19 cellular contexts compared by ENCODE assay signal in the genomic region with DNA sequence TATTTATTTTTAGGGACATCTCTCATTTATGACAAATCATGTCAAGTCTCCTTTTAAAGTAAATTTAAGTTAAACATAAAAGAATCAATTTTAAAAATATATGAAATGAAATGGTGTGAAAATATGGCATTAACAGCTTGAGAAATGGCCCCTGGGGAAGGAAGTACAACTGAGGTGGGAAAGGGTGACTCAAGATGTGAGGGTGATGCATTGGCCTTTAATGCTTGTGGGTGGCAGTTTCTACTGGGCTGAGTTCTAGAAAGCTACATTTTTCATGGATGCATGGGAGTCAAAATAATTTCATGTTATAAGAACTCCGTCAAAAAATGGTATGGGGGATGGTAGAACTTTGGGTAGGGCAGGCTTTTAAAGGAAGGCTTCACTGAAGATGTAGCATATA.
"Had no signal": no experiment of that assay in that cellular context is flagged by ENCODE, and none has a peak within 500 bp of the region (broad histone marks: within the 10 kb centered on the region; RNA-seq: fewer than 3 reads in every experiment).

No MANE protein-coding gene starts in this region.

- H3K9me3 ChIP-seq: gastrocnemius medialis, tibial artery had no signal

- H3K27ac ChIP-seq: brain microvascular endothelial cell, gastrocnemius medialis, tibial artery had no signal

- H3K4me1 ChIP-seq: gastrocnemius medialis, tibial artery had no signal

- H3K4me3 ChIP-seq: gastrocnemius medialis, lung, tibial artery had no signal

- H3K27ac Mint-ChIP-seq: nephron; progenitor cell of endocrine pancreas; stimulated activated effector memory CD8-positive, alpha-beta T cell treated with anti-CD3 and anti-CD28 coated beads, Interleukin-12 subunit alpha, Interleukin-12 subunit beta, amount 100 ng/mL, for 72 hours; WTC11 had no signal

- H3K36me3 ChIP-seq: brain microvascular endothelial cell, gastrocnemius medialis, tibial artery had no signal

- H3K27me3 Mint-ChIP-seq: progenitor cell of endocrine pancreas had no signal

- DNase-seq: activated effector memory CD4-positive, alpha-beta T cell treated with Interleukin-2 at 50 U/mL for 16 hours; activated naive CD8-positive, alpha-beta T cell treated with anti-CD3 and anti-CD28 coated beads, Interleukin-2, amount 10 ng/mL, durations not matched to agents 7 days and 5 days; activated T-cell treated with anti-CD3 and anti-CD28 coated beads for 4 hours; aorta; brain microvascular endothelial cell; cerebellar nuclear complex; cortex of kidney; gastrocnemius medialis; head of caudate nucleus; kidney; nucleus accumbens; stimulated activated CD4-positive, alpha-beta T cell treated with anti-CD3 and anti-CD28 coated beads, Interleukin-4, amount 100 ng/mL, for 1 hour had no signal

- H3K4me3 Mint-ChIP-seq: activated naive CD8-positive, alpha-beta T cell treated with anti-CD3 and anti-CD28 coated beads, Interleukin-2, amount 10 ng/mL, durations not matched to agents 7 days and 5 days; nephron; stimulated activated effector memory CD8-positive, alpha-beta T cell treated with anti-CD3 and anti-CD28 coated beads, Interleukin-12 subunit alpha, Interleukin-12 subunit beta, amount 100 ng/mL, for 72 hours; WTC11 had no signal

- ATAC-seq: gastrocnemius medialis, Right ventricle myocardium inferior, WTC11 had no signal

- H3K36me3 Mint-ChIP-seq: stimulated activated effector memory CD8-positive, alpha-beta T cell treated with anti-CD3 and anti-CD28 coated beads, Interleukin-12 subunit alpha, Interleukin-12 subunit beta, amount 100 ng/mL, for 72 hours; WTC11 had no signal

- H3K9me3 Mint-ChIP-seq: activated naive CD8-positive, alpha-beta T cell treated with anti-CD3 and anti-CD28 coated beads, Interleukin-2, amount 10 ng/mL, durations not matched to agents 7 days and 5 days; nephron; stimulated activated effector memory CD8-positive, alpha-beta T cell treated with anti-CD3 and anti-CD28 coated beads, Interleukin-12 subunit alpha, Interleukin-12 subunit beta, amount 100 ng/mL, for 72 hours; WTC11 had no signal

- H3K27me3 ChIP-seq: brain microvascular endothelial cell, gastrocnemius medialis, tibial artery had no signal
